1 cellular context compared by ENCODE assay signal in genomic region chr6:43432009-43432945, GRCh38.
A peak's percentile ranks its signal among the peaks of the same experiment; 100 is the strongest.
TF ChIP-seq lines count a peak whose summit lies in the region.

No MANE protein-coding gene starts in this region.

TF ChIP-seq in K562, 482 proteins besides CTCF, POLR2A, EP300 and RAD21:
- TF ChIP-seq ZNF507 (tag; conservative IDR thresholded peaks at IDR 0.05) (no peak), ZBTB1 (CRISPR knock-in tag; IDR thresholded peaks at IDR 0.05; ENCODE audit: borderline replicate concordance, low read depth) (0 out of 2 replicates have a peak, but pooled peaks have one; percentile 30), BRF2 (IDR thresholded peaks at IDR 0.05; ENCODE audit: borderline replicate concordance, insufficient read depth, insufficient read length) (no peak), RBFOX2 (IDR thresholded peaks at IDR 0.05; ENCODE audit: low read depth, low read length) (peak; percentile 40; the same call in 1 of the 2 replicates)
